Comparison of ENCODE assay signal across 8 cellular contexts in genomic region chr7:45888185-45888992, GRCh38. TPM values are rescaled to one million over a fixed set of nuclear protein-coding genes. Genes with fewer than 3 reads are reported as not detected.
DNase-seq lines count a peak whose midpoint lies in the region; ATAC-seq and TF ChIP-seq lines count a peak whose summit lies in the region.

Gene IGFBP1 (plus strand): TSS chr7:45888488. CDS start chr7:45888653, 165 bp downstream.

- H3K27me3 ChIP-seq in vagina (no peaks in the 10 kb centered on the region), A673 (replicated peaks; ENCODE audit: insufficient read depth, low read depth, low read length, poor library complexity) (peaks cover 65% of the 10 kb centered on the region)

- no peak for DNase-seq in activated T-cell treated with anti-CD3 and anti-CD28 coated beads, Interleukin-2, amount 50 U/mL, for 4 hours
- DNase-seq in activated T-cell treated with anti-CD3 and anti-CD28 coated beads for 4 hours (no peak), cerebellar cortex (ENCODE audit: low spot score) (peak; percentile 3), left lobe of liver (ENCODE audit: low spot score) (peak; percentile 84), vagina (ENCODE audit: extremely low spot score in 2 of 2) (no peak), C1 segment of cervical spinal cord (lab: John Stamatoyannopoulos, UW) (no peak), cerebellar nuclear complex (lab: John Stamatoyannopoulos, UW) (no peak), A673 (ENCODE audit: low spot score) (no peak)

- intact Hi-C loops in vagina (cut with DNase I) (no loop called here), A673 (cut with micrococcal nuclease; ENCODE audit: unreplicated experiment) (no loop called here)

- H3K36me3 ChIP-seq in vagina (no peaks in the 10 kb centered on the region), A673 (ENCODE audit: insufficient read depth, low read length, poor library complexity, severe bottlenecking) (no peaks in the 10 kb centered on the region)

- H3K4me3 Mint-ChIP-seq in activated T-cell treated with anti-CD3 and anti-CD28 coated beads, Interleukin-2, amount 50 U/mL, for 4 hours = no peak within 1 kb of the TSS

- TF ChIP-seq CTCF in vagina (IDR thresholded peaks at IDR 0.05) = no peak
- no peak for TF ChIP-seq CTCF in A673 (conservative IDR thresholded peaks at IDR 0.05; ENCODE audit: low read depth, low read length)

- peak within 1 kb of the TSS; percentile 5 to 40 for H3K4me3 ChIP-seq in vagina
- H3K4me3 ChIP-seq in A673 (ENCODE audit: low read depth, low read length, poor library complexity, severe bottlenecking) = no peak within 1 kb of the TSS

- H3K9me3 ChIP-seq in vagina = no peaks in the 10 kb centered on the region
- H3K9me3 ChIP-seq in A673 (ENCODE audit: low read depth, low read length, poor library complexity, severe bottlenecking) = no peaks in the 10 kb centered on the region

- H3K36me3 Mint-ChIP-seq in activated T-cell treated with anti-CD3 and anti-CD28 coated beads, Interleukin-2, amount 50 U/mL, for 4 hours (ENCODE audit: insufficient read depth) = no peaks in the 10 kb centered on the region

- no peaks in the 10 kb centered on the region for H3K9me3 Mint-ChIP-seq in activated T-cell treated with anti-CD3 and anti-CD28 coated beads, Interleukin-2, amount 50 U/mL, for 4 hours

- no TSS peak for BruUV-seq in A673 (replicated peaks; lab: Mats Ljungman, UMichigan)

- TF ChIP-seq POLR2A in vagina (IDR thresholded peaks at IDR 0.05) = no peak

- no peaks in the 10 kb centered on the region for H3K4me1 Mint-ChIP-seq in activated T-cell treated with anti-CD3 and anti-CD28 coated beads, Interleukin-2, amount 50 U/mL, for 4 hours (ENCODE audit: low read depth)

- peaks cover 62% of the 10 kb centered on the region for H3K27me3 Mint-ChIP-seq in activated T-cell treated with anti-CD3 and anti-CD28 coated beads, Interleukin-2, amount 50 U/mL, for 4 hours (ENCODE audit: low read depth)

- POLR2A ChIA-PET in A673 (lab: Charles Lee; ENCODE audit: low non-redundant PET) = no interaction called here

- CTCF ChIA-PET in A673 (lab: Charles Lee) = no interaction called here

- ATAC-seq in activated T-cell treated with anti-CD3 and anti-CD28 coated beads, Interleukin-2, amount 50 U/mL, for 4 hours = peak; percentile 25 to 33
- ATAC-seq in left lobe of liver = peak; percentile 70

- H3K4me1 ChIP-seq in vagina (peaks cover 9% of the 10 kb centered on the region), A673 (ENCODE audit: insufficient read depth, low read length, poor library complexity, severe bottlenecking) (no peaks in the 10 kb centered on the region)

- H3K27ac ChIP-seq in vagina (no peak within 1 kb of the TSS), A673 (ENCODE audit: low read depth, low read length, poor library complexity, severe bottlenecking) (no peak within 1 kb of the TSS)

RNA-seq across cellular contexts. Expression of gene IGFBP1, which starts in this region (rescaled TPM):
- under 1 TPM; 0.11 to 0.28 (median 0.13) TPM for total RNA-seq in activated T-cell treated with anti-CD3 and anti-CD28 coated beads, Interleukin-2, amount 50 U/mL, for 4 hours
- total RNA-seq in left lobe of liver (13.7 TPM), vagina (1.7 TPM), A673 (2021) (not detected in 2 replicates)

Comparison
In these comparisons a context has a peak if more than half of its experiments do, and no peak if none do; other contexts are left out.
1. Peak in ATAC-seq in activated T-cell treated with anti-CD3 and anti-CD28 coated beads, Interleukin-2, amount 50 U/mL, for 4 hours; RNA of the gene not detected or under 1 TPM.
2. DNase-seq: peak in cerebellar cortex (single experiment) and left lobe of liver (single experiment); none in activated T-cell treated with anti-CD3 and anti-CD28 coated beads, Interleukin-2, amount 50 U/mL, for 4 hours (single experiment), activated T-cell treated with anti-CD3 and anti-CD28 coated beads for 4 hours (single experiment), vagina (0 of 2), C1 segment of cervical spinal cord (0 of 14), cerebellar nuclear complex (0 of 2) and A673 (single experiment).